24 cellular contexts compared by ENCODE assay signal in the genomic region with DNA sequence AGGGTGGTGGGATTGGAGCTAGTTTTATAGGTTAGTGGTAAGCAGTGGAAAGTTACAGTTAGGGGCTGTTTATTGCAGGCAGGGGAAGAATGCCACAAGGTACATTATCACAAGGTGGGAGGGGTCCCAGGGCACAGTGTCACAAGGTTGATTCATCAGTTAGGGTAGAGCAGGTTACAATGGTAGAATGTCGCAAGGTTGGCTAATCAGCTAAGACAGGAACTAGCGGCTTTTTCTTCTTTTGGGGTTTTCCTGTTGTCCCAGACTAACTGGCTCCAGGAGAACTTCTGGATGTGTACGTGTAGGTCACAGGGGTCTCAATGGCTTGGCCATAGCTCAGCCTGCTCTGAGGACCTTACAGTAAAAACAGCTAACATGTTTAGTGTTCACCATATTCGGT.
"Had no signal": no experiment of that assay in that cellular context is flagged by ENCODE, and none has a peak within 500 bp of the region (broad histone marks: within the 10 kb centered on the region; RNA-seq: fewer than 3 reads in every experiment).

No MANE protein-coding gene starts in this region.

- ATAC-seq: effector memory CD8-positive, alpha-beta T cell; gastrocnemius medialis; left ventricle myocardium superior; naive thymus-derived CD4-positive, alpha-beta T cell; stimulated activated effector memory CD8-positive, alpha-beta T cell treated with anti-CD3 and anti-CD28 coated beads, Interleukin-12 subunit alpha, Interleukin-12 subunit beta, amount 100 ng/mL, for 72 hours had no signal

- H3K4me2 ChIP-seq: neural progenitor cell had no signal

- H3K36me3 ChIP-seq: gastrocnemius medialis, neural progenitor cell, prostate gland, right atrium auricular region, sigmoid colon, stomach, thyroid gland, vagina had no signal

- DNase-seq: cortex of kidney; effector memory CD8-positive, alpha-beta T cell; erythroblast; gastrocnemius medialis; head of caudate nucleus; left ventricle myocardium superior; midbrain; naive thymus-derived CD4-positive, alpha-beta T cell; nucleus accumbens; sigmoid colon; stimulated activated CD4-positive, alpha-beta T cell treated with anti-CD3 and anti-CD28 coated beads, Interleukin-2, amount 100 ng/mL, for 24 hours; stimulated activated CD4-positive, alpha-beta T cell treated with anti-CD3 and anti-CD28 coated beads, Interleukin-4, amount 100 ng/mL, for 24 hours; stimulated activated naive CD4-positive, alpha-beta T cell treated with Interleukin-2 at 50 U/mL for 16 hours; stomach; thyroid gland; trophoblast cell had no signal

- H3K27ac ChIP-seq: gastrocnemius medialis, neural progenitor cell, prostate gland, right atrium auricular region, sigmoid colon, stomach, thyroid gland, vagina had no signal

- H3K4me1 ChIP-seq: gastrocnemius medialis, neural progenitor cell, prostate gland, right atrium auricular region, sigmoid colon, stomach, thyroid gland, vagina had no signal

- FAIRE-seq: endometrium, keratinocyte had no signal

- H3K9me3 ChIP-seq: gastrocnemius medialis, prostate gland, right atrium auricular region, sigmoid colon, thyroid gland, vagina had no signal

- H2AFZ ChIP-seq: neural progenitor cell had no signal

- H3K27me3 ChIP-seq: gastrocnemius medialis, neural progenitor cell, right atrium auricular region, sigmoid colon, stomach, thyroid gland, vagina had no signal

- H3K4me3 ChIP-seq: gastrocnemius medialis, lung, neural progenitor cell, prostate gland, right atrium auricular region, sigmoid colon, stomach, thyroid gland, vagina had no signal

- H3K9ac ChIP-seq: neural progenitor cell had no signal
